In genomic region chr6:53359843-53360834, GRCh38 we compare ENCODE assay signal across 7 cellular contexts. TPM values are rescaled to one million over a fixed set of nuclear protein-coding genes. Genes with fewer than 3 reads are reported as not detected.
A peak's percentile ranks its signal among the peaks of the same experiment; 100 is the strongest.
DNase-seq lines count a peak whose midpoint lies in the region; ATAC-seq, FAIRE-seq and TF ChIP-seq lines count a peak whose summit lies in the region.

No MANE protein-coding gene starts in this region.

- FAIRE-seq in small intestine (lab: Jason Lieb, UNC) = no peak

- ATAC-seq in HG03095 (IDR thresholded peaks at IDR 0.05; ENCODE audit: unreplicated experiment) (peak; percentile 9), HG03280 (IDR thresholded peaks at IDR 0.05; ENCODE audit: unreplicated experiment) (no peak)
- ATAC-seq in activated CD8-positive, alpha-beta T cell treated with anti-CD3 and anti-CD28 coated beads for 36 hours = peak; percentile 2

- H3K36me3 Mint-ChIP-seq in activated CD8-positive, alpha-beta T cell treated with anti-CD3 and anti-CD28 coated beads for 36 hours (ENCODE audit: low read depth) = peaks cover 4% of the 10 kb centered on the region

- no peak overlapping the region for H3K27ac ChIP-seq in iPS DF 6.9 (ENCODE audit: low read length)
- peak overlapping the region; percentile 84 to 88 for H3K27ac ChIP-seq in small intestine (ENCODE audit: low read depth in 1 of 2, low read length in 1 of 2)

- CTCF ChIA-PET in activated CD8-positive, alpha-beta T cell treated with anti-CD3 and anti-CD28 coated beads for 36 hours (lab: Charles Lee) = interaction anchor here (0.7 to 1.6 kb wide), 2 partner anchors 12 to 50 kb away, joined by 3 to 6 read pairs; partner anchors contain the start of gene ELOVL5

- POLR2A ChIA-PET in activated CD8-positive, alpha-beta T cell treated with anti-CD3 and anti-CD28 coated beads for 36 hours (lab: Charles Lee) = interaction anchor here (0.6 to 2.4 kb wide), 8 partner anchors 11 to 291 kb away, joined by 3 to 21 read pairs (median 3); partner anchors contain the start of gene ELOVL5

- H3K9me3 ChIP-seq in ES-I3 (ENCODE audit: control insufficient read depth, insufficient read depth, low read length) (0 out of 2 replicates have a peak, but pooled peaks cover 2% of the 10 kb centered on the region), iPS DF 6.9 (ENCODE audit: control insufficient read depth, insufficient read depth, low read length) (no peaks in the 10 kb centered on the region), small intestine (ENCODE audit: control insufficient read depth, low read depth) (no peaks in the 10 kb centered on the region)

- peak overlapping the region; percentile 71 for H3K9ac ChIP-seq in ES-I3 (ENCODE audit: low read depth, low read length)

- peak overlapping the region; percentile 99 for H3K27ac Mint-ChIP-seq in activated CD8-positive, alpha-beta T cell treated with anti-CD3 and anti-CD28 coated beads for 36 hours

- WGBS in iPS DF 6.9 (ENCODE audit: insufficient coverage, insufficient read length) = no CpG with 5 or more reads among the region's 18 CpGs
- WGBS in small intestine, 3 donors = 11 to 18% (median 13%) methylated on average over 18 of the region's 18 CpGs

- H3K27me3 ChIP-seq in iPS DF 6.9 (ENCODE audit: control insufficient read depth, insufficient read depth, low read length) = no peaks in the 10 kb centered on the region
- no peaks in the 10 kb centered on the region for H3K27me3 ChIP-seq in small intestine (ENCODE audit: control insufficient read depth in 2 of 2, insufficient read depth in 2 of 2, low read length in 2 of 2)

- peak; percentile 28 for DNase-seq in activated CD8-positive, alpha-beta T cell treated with anti-CD3 and anti-CD28 coated beads for 36 hours
- DNase-seq in iPS DF 6.9 (ENCODE audit: low read depth, low spot score) (no peak), small intestine (peak; percentile 43), DMS114 treated with DMSO at 0.1 percent for 48 hours (lab: John Stamatoyannopoulos, UW; ENCODE audit: unreplicated experiment) (no peak)

- TF ChIP-seq CTCF in activated CD8-positive, alpha-beta T cell treated with anti-CD3 and anti-CD28 coated beads for 36 hours (IDR thresholded peaks at IDR 0.05) = no peak

- no peaks in the 10 kb centered on the region for H3K36me3 ChIP-seq in ES-I3 (ENCODE audit: insufficient read depth, low read length)
- H3K36me3 ChIP-seq in iPS DF 6.9 (ENCODE audit: control insufficient read depth, insufficient read depth, low read length) = no peaks in the 10 kb centered on the region
- H3K36me3 ChIP-seq in small intestine (ENCODE audit: control insufficient read depth in 2 of 2, insufficient read depth in 2 of 2, low read length in 2 of 2) = no peaks in the 10 kb centered on the region

- H3K4me1 Mint-ChIP-seq in activated CD8-positive, alpha-beta T cell treated with anti-CD3 and anti-CD28 coated beads for 36 hours (ENCODE audit: low read depth) = peaks cover 45% of the 10 kb centered on the region

- no peaks in the 10 kb centered on the region for H3K27me3 Mint-ChIP-seq in activated CD8-positive, alpha-beta T cell treated with anti-CD3 and anti-CD28 coated beads for 36 hours

- peak overlapping the region; percentile 37; the same call in 1 of the 2 replicates for H3K4me3 ChIP-seq in iPS DF 6.9 (ENCODE audit: low read length)
- H3K4me3 ChIP-seq in small intestine (ENCODE audit: low read depth in 1 of 2, low read length in 2 of 2) = peak overlapping the region in 1 of 2 donors; percentile 53

- peak overlapping the region; percentile 91 for H3K4me3 Mint-ChIP-seq in activated CD8-positive, alpha-beta T cell treated with anti-CD3 and anti-CD28 coated beads for 36 hours

- intact Hi-C loops in activated CD8-positive, alpha-beta T cell treated with anti-CD3 and anti-CD28 coated beads for 36 hours (cut with micrococcal nuclease) = no loop called here

- H3K4me1 ChIP-seq in ES-I3 (ENCODE audit: insufficient read depth, low read length) (no peaks in the 10 kb centered on the region), iPS DF 6.9 (ENCODE audit: control insufficient read depth, insufficient read depth, low read length) (peaks cover 1% of the 10 kb centered on the region; the same call in 1 of the 2 replicates), small intestine (ENCODE audit: control insufficient read depth in 2 of 2, insufficient read depth in 1 of 2, low read depth in 1 of 2, low read length in 1 of 2) (peaks cover 0 to 4% of the 10 kb centered on the region in 2 donors)

- H3K9me3 Mint-ChIP-seq in activated CD8-positive, alpha-beta T cell treated with anti-CD3 and anti-CD28 coated beads for 36 hours = peaks cover 2% of the 10 kb centered on the region

RNA-seq across cellular contexts. Expression of gene ELOVL5, which starts 11.4 kb away (rescaled TPM):
- total RNA-seq in activated CD8-positive, alpha-beta T cell treated with anti-CD3 and anti-CD28 coated beads for 36 hours = 10 to 100 TPM; 88.3 to 92.7 TPM
- polyA plus RNA-seq in small intestine = 10 to 100 TPM in 2 of 3 donors, 1 to 10 TPM in 1; 6.3 to 33.3 (median 11.9) TPM

Comparison
In these comparisons a context has a peak if more than half of its experiments do, and no peak if none do; other contexts are left out.
1. DNase-seq: peak in activated CD8-positive, alpha-beta T cell treated with anti-CD3 and anti-CD28 coated beads for 36 hours (single experiment) and small intestine (single experiment); none in iPS DF 6.9 (single experiment) and DMS114 treated with DMSO at 0.1 percent for 48 hours (single experiment).